ENCODE assay signal across 7 cellular contexts in genomic region chr2:46299365-46300263, GRCh38. TPM values are rescaled to one million over a fixed set of nuclear protein-coding genes. Genes with fewer than 3 reads are reported as not detected.
A peak's percentile ranks its signal among the peaks of the same experiment; 100 is the strongest.
DNase-seq lines count a peak whose midpoint lies in the region; TF ChIP-seq lines count a peak whose summit lies in the region.

No MANE protein-coding gene starts in this region.

- H3K36me3 ChIP-seq in hepatocyte (replicated peaks; ENCODE audit: insufficient read depth, low read depth) (no peaks in the 10 kb centered on the region), rectal smooth muscle tissue (ENCODE audit: control insufficient read depth, insufficient read depth, low read length) (no peaks in the 10 kb centered on the region)

- H3K27me3 ChIP-seq in hepatocyte, result no peaks in the 10 kb centered on the region
- H3K27me3 ChIP-seq in rectal smooth muscle tissue (ENCODE audit: control insufficient read depth, insufficient read depth, low read length), result no peaks in the 10 kb centered on the region

- DNase-seq in GM13977 (ENCODE audit: low spot score) (peak; percentile 48), NCI-H2227 (lab: John Stamatoyannopoulos, UW; ENCODE audit: unreplicated experiment) (peak; percentile 28), astrocyte of the hippocampus (ENCODE audit: low read depth, low spot score) (peak; percentile 65), hepatocyte (ENCODE audit: low spot score) (peak; percentile 68), DMS79 (lab: John Stamatoyannopoulos, UW) (no peak)
- no peak for DNase-seq in activated effector memory CD4-positive, alpha-beta T cell treated with anti-CD3 and anti-CD28 coated beads, Interleukin-2, amount 50 U/mL, for 16 hours

- WGBS in hepatocyte (ENCODE audit: low lambda C conversion rate, missing lambda C conversion rate), result 2% methylated on average over 40 of the region's 40 CpGs

- H3K4me3 ChIP-seq in hepatocyte (peak overlapping the region; percentile 97), rectal smooth muscle tissue (ENCODE audit: low read length) (peak overlapping the region; percentile 90)

- no peaks in the 10 kb centered on the region for H3K9me3 ChIP-seq in hepatocyte (ENCODE audit: low read depth)

- H3K4me1 ChIP-seq in hepatocyte (ENCODE audit: insufficient read depth) (peaks cover 31% of the 10 kb centered on the region), rectal smooth muscle tissue (ENCODE audit: control insufficient read depth, insufficient read depth, low read length) (no peaks in the 10 kb centered on the region)

- H3K9ac ChIP-seq in rectal smooth muscle tissue (ENCODE audit: low read length), result no peak overlapping the region

- H3K4me2 ChIP-seq in hepatocyte, result peak overlapping the region; percentile 93

- peaks cover 32% of the 10 kb centered on the region for H4K20me1 ChIP-seq in hepatocyte (ENCODE audit: insufficient read depth, poor library complexity, severe bottlenecking)

- H3K27ac ChIP-seq in hepatocyte, result peak overlapping the region; percentile 98
- peak overlapping the region; percentile 33 for H3K27ac ChIP-seq in rectal smooth muscle tissue (ENCODE audit: low read depth, low read length)

- TF ChIP-seq CTCF in GM13977 (IDR thresholded peaks at IDR 0.05; ENCODE audit: extremely low read depth, insufficient read depth, missing control alignments) (no peak), hepatocyte (IDR thresholded peaks at IDR 0.05; ENCODE audit: poor library complexity) (peak; percentile 9)

- H2AFZ ChIP-seq in hepatocyte, result peak overlapping the region; percentile 27

- in situ Hi-C loops in GM13977 (cut with MboI; ENCODE audit: low pct_unique_long_range_greater_than_20kb, low sequenced_read_pairs, unreplicated experiment), result no loop called here

- H3K79me2 ChIP-seq in hepatocyte, result peaks cover 68% of the 10 kb centered on the region

- H3K9me2 ChIP-seq in hepatocyte (replicated peaks; ENCODE audit: insufficient read depth), result no peaks in the 10 kb centered on the region

RNA-seq across cellular contexts. Expression of gene EPAS1, which starts 2.4 kb away (rescaled TPM):
- total RNA-seq in hepatocyte, result 98.3 and 112 TPM in 2 replicates
- 111 and 115 TPM in 2 replicates for polyA plus RNA-seq in hepatocyte

Comparison
In these comparisons a context has a peak if more than half of its experiments do, and no peak if none do; other contexts are left out.
1. DNase-seq: peak in GM13977 (single experiment), NCI-H2227 (single experiment), astrocyte of the hippocampus (single experiment) and hepatocyte (single experiment); none in activated effector memory CD4-positive, alpha-beta T cell treated with anti-CD3 and anti-CD28 coated beads, Interleukin-2, amount 50 U/mL, for 16 hours (single experiment) and DMS79 (single experiment).